In the genomic region with DNA sequence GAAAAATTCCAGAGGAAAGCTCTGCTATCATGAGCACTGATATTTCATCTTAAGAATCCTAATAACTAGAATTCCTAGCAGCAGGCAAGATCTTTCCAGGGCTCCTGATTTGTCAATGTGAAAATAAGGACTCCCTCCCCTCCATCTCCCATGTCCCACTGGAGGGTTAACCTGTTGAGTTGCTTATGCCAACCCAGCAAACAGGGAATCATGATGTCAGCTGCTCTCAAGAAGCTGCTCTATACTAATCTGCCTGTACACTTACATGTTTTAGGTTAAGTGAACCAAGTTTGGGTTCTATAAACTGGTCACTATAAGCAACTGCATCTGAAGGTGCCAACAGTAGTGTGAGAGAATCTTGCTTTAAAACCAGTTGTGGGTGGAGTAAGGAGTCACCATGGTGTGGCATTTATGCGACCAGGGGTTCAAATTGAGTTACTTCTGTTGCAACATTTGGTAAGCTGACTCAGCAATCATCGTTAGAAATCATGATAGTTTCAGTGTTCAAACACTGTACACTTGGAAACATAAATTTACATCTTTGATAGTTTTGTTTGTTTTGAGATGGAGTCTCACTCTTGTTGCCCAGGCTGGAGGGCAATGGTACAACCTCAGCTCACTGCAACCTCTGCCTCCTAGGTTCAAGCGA, we compare ENCODE assay signal across 1 cellular context.
A peak's percentile ranks its signal among the peaks of the same experiment; 100 is the strongest.
TF ChIP-seq lines count a peak whose summit lies in the region.

No MANE protein-coding gene starts in this region.

TF ChIP-seq in HepG2, 621 proteins besides CTCF, POLR2A, EP300 and RAD21:
- TF ChIP-seq MAFK (conservative IDR thresholded peaks at IDR 0.05 in 1 of 2, IDR thresholded peaks at IDR 0.05 in 1 of 2; ENCODE audit: low read length in 2 of 2) (peak; percentile 93 to 95), MAFF (IDR thresholded peaks at IDR 0.05; ENCODE audit: low read depth, low read length) (peak; percentile 92), SAFB2 (CRISPR knock-in tag; IDR thresholded peaks at IDR 0.05; ENCODE audit: borderline replicate concordance, low read depth) (no peak)
